8 cellular contexts compared by ENCODE assay signal in genomic region chr16:48609453-48610023, GRCh38. TPM values are rescaled to one million over a fixed set of nuclear protein-coding genes. Genes with fewer than 3 reads are reported as not detected.
DNase-seq lines count a peak whose midpoint lies in the region; ATAC-seq and TF ChIP-seq lines count a peak whose summit lies in the region.

No MANE protein-coding gene starts in this region.

- peak overlapping the region; percentile 95 for H3K4me3 ChIP-seq in AG10803 (ENCODE audit: low read length)
- peak overlapping the region; percentile 99 for H3K4me3 ChIP-seq in OCI-LY1 (ENCODE audit: low read depth, low read length, poor library complexity, severe bottlenecking)
- H3K4me3 ChIP-seq in right atrium auricular region: peak overlapping the region; percentile 78 to 95
- peak overlapping the region; percentile 89 to 94 for H3K4me3 ChIP-seq in prostate gland

- POLR2A ChIA-PET in activated naive CD8-positive, alpha-beta T cell treated with anti-CD3 and anti-CD28 coated beads, Interleukin-2, amount 10 ng/mL, durations not matched to agents 7 days and 5 days (lab: Charles Lee): interaction anchor here (0.8 to 3.3 kb wide), 10 partner anchors 9 to 244 kb away, joined by 3 to 28 read pairs (median 5); no protein-coding TSS in a partner anchor

- H3K36me3 ChIP-seq in OCI-LY1 (ENCODE audit: insufficient read depth, low read length) (no peaks in the 10 kb centered on the region; the same call in 1 of the 2 replicates), right atrium auricular region (no peaks in the 10 kb centered on the region), prostate gland (no peaks in the 10 kb centered on the region)

- intact Hi-C loops in prostate gland (cut with DNase I): loop anchor here (5.0 kb wide), 3 partner anchors 52 to 222 kb away; partner anchors contain the start of gene SIAH1

- H4K20me1 ChIP-seq in OCI-LY1 (ENCODE audit: insufficient read depth, low read length): no peaks in the 10 kb centered on the region

- H3K9me2 ChIP-seq in OCI-LY1 (ENCODE audit: low read depth, low read length): no peaks in the 10 kb centered on the region

- DNase-seq in AG10803 (ENCODE audit: low read depth) (peak; percentile 60), right atrium auricular region (ENCODE audit: low spot score) (no peak), prostate gland (ENCODE audit: low spot score) (peak; percentile 49), COLO829 (ENCODE audit: low spot score) (no peak)
- DNase-seq in activated naive CD8-positive, alpha-beta T cell treated with anti-CD3 and anti-CD28 coated beads, Interleukin-2, amount 10 ng/mL, durations not matched to agents 7 days and 5 days: no peak

- peak overlapping the region; percentile 64 for H3K27ac ChIP-seq in OCI-LY1 (ENCODE audit: low read depth, low read length, poor library complexity, severe bottlenecking)
- H3K27ac ChIP-seq in right atrium auricular region: peak overlapping the region; percentile 92
- peak overlapping the region; percentile 87 to 90 for H3K27ac ChIP-seq in prostate gland

- no peaks in the 10 kb centered on the region for H3K27me3 Mint-ChIP-seq in activated naive CD8-positive, alpha-beta T cell treated with anti-CD3 and anti-CD28 coated beads, Interleukin-2, amount 10 ng/mL, durations not matched to agents 7 days and 5 days

- H3K27ac Mint-ChIP-seq in activated naive CD8-positive, alpha-beta T cell treated with anti-CD3 and anti-CD28 coated beads, Interleukin-2, amount 10 ng/mL, durations not matched to agents 7 days and 5 days: peak overlapping the region; percentile 59

- peaks cover 37% of the 10 kb centered on the region for H3K4me1 Mint-ChIP-seq in activated naive CD8-positive, alpha-beta T cell treated with anti-CD3 and anti-CD28 coated beads, Interleukin-2, amount 10 ng/mL, durations not matched to agents 7 days and 5 days

- peaks cover 47% of the 10 kb centered on the region for H3K79me2 ChIP-seq in OCI-LY1 (ENCODE audit: insufficient read depth, low read length)

- H3K4me2 ChIP-seq in OCI-LY1 (ENCODE audit: low read length): peak overlapping the region; percentile 67

- no peak for TF ChIP-seq CTCF in AG10803 (conservative IDR thresholded peaks at IDR 0.05; ENCODE audit: low read length)
- no peak for TF ChIP-seq CTCF in OCI-LY1 (IDR thresholded peaks at IDR 0.05; ENCODE audit: low read length)
- no peak for TF ChIP-seq CTCF in right atrium auricular region (IDR thresholded peaks at IDR 0.05)
- no peak for TF ChIP-seq CTCF in prostate gland (IDR thresholded peaks at IDR 0.05)

- peak; percentile 45 for ATAC-seq in GM19023 (IDR thresholded peaks at IDR 0.05; ENCODE audit: unreplicated experiment)
- peak; percentile 39 for ATAC-seq in HG03135 (IDR thresholded peaks at IDR 0.05; ENCODE audit: unreplicated experiment)
- ATAC-seq in activated naive CD8-positive, alpha-beta T cell treated with anti-CD3 and anti-CD28 coated beads, Interleukin-2, amount 10 ng/mL, durations not matched to agents 7 days and 5 days (ENCODE audit: low read depth): peak; percentile 39

- 1% methylated on average over 28 of the region's 76 CpGs for WGBS in prostate gland

- no peak overlapping the region for H3K4me3 Mint-ChIP-seq in activated naive CD8-positive, alpha-beta T cell treated with anti-CD3 and anti-CD28 coated beads, Interleukin-2, amount 10 ng/mL, durations not matched to agents 7 days and 5 days

- H3F3A ChIP-seq in OCI-LY1 (ENCODE audit: insufficient read depth, low read length): no peaks in the 10 kb centered on the region

- no peaks in the 10 kb centered on the region for H3K9me3 ChIP-seq in OCI-LY1 (ENCODE audit: low read length)
- no peaks in the 10 kb centered on the region for H3K9me3 ChIP-seq in right atrium auricular region
- no peaks in the 10 kb centered on the region for H3K9me3 ChIP-seq in prostate gland

- no peaks in the 10 kb centered on the region for H3K9me3 Mint-ChIP-seq in activated naive CD8-positive, alpha-beta T cell treated with anti-CD3 and anti-CD28 coated beads, Interleukin-2, amount 10 ng/mL, durations not matched to agents 7 days and 5 days

- H3K27me3 ChIP-seq in OCI-LY1 (ENCODE audit: insufficient read depth, low read length) (no peaks in the 10 kb centered on the region), right atrium auricular region (no peaks in the 10 kb centered on the region), prostate gland (replicated peaks; ENCODE audit: insufficient read depth) (no peaks in the 10 kb centered on the region)

- H3K4me1 ChIP-seq in OCI-LY1 (ENCODE audit: insufficient read depth, low read length, severe bottlenecking) (peaks cover 58% of the 10 kb centered on the region), right atrium auricular region (peaks cover 0 to 55% of the 10 kb centered on the region in 2 donors), prostate gland (replicated peaks) (peaks cover 27% of the 10 kb centered on the region)

- H2AFZ ChIP-seq in OCI-LY1 (ENCODE audit: low read length): no peak overlapping the region

- no peak for TF ChIP-seq POLR2A in prostate gland (IDR thresholded peaks at IDR 0.05)

- peaks cover 12% of the 10 kb centered on the region for H3K36me3 Mint-ChIP-seq in activated naive CD8-positive, alpha-beta T cell treated with anti-CD3 and anti-CD28 coated beads, Interleukin-2, amount 10 ng/mL, durations not matched to agents 7 days and 5 days

- H3K9ac ChIP-seq in OCI-LY1 (ENCODE audit: low read length): peak overlapping the region; percentile 94

RNA-seq across cellular contexts. Expression of gene N4BP1, which starts 0.4 kb away (rescaled TPM):
- 10 to 100 TPM; 70.5 to 71.2 TPM for total RNA-seq in activated naive CD8-positive, alpha-beta T cell treated with anti-CD3 and anti-CD28 coated beads, Interleukin-2, amount 10 ng/mL, durations not matched to agents 7 days and 5 days
- total RNA-seq in right atrium auricular region (10 to 100 TPM; 12.3 to 15.0 TPM), prostate gland (10 to 100 TPM; 26.1 to 26.3 TPM)

Comparison
In these comparisons a context has a peak if more than half of its experiments do, and no peak if none do; other contexts are left out.
1. DNase-seq: peak in AG10803 (single experiment) and prostate gland (single experiment); none in activated naive CD8-positive, alpha-beta T cell treated with anti-CD3 and anti-CD28 coated beads, Interleukin-2, amount 10 ng/mL, durations not matched to agents 7 days and 5 days (single experiment), right atrium auricular region (single experiment) and COLO829 (single experiment).
2. Peak in every context shown above with its lines, with median percentiles within 50 percentile points of each other: H3K4me3 ChIP-seq, ATAC-seq and H3K27ac ChIP-seq.